In the genomic region with DNA sequence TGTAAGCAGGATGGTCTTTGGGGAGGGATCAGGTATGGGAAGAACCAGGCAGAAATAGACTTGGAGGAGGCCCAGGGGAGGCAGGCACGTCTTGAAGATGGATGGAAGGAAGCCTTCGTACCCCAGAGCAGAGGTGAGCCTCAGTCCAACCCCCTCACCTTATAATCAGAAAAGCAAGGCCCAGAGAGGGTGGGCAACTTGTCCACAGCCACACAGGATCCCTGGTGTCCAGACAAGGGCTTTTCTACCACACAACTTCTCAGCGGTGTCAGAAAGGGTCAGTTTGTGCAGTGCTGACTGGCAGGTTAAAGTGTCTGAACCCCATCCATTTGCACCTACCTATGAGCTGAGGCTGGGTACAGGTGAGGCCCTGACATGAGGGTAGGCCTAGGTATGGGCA, we compare ENCODE assay signal across 33 cellular contexts. TPM values are rescaled to one million over a fixed set of nuclear protein-coding genes. Genes with fewer than 3 reads are reported as not detected.
A peak's percentile ranks its signal among the peaks of the same experiment; 100 is the strongest.
DNase-seq lines count a peak whose midpoint lies in the region; ATAC-seq and TF ChIP-seq lines count a peak whose summit lies in the region.
"Had no signal": no experiment of that assay in that cellular context is flagged by ENCODE, and none has a peak within 500 bp of the region (broad histone marks: within the 10 kb centered on the region; RNA-seq: fewer than 3 reads in every experiment).

No MANE protein-coding gene starts in this region.

- TF ChIP-seq CTCF in RWPE2 (IDR thresholded peaks at IDR 0.05; ENCODE audit: poor library complexity, severe bottlenecking) (no peak), endothelial cell (IDR thresholded peaks at IDR 0.05; ENCODE audit: unreplicated experiment) (no peak), neural crest cell (conservative IDR thresholded peaks at IDR 0.05) (no peak)
- no peak for TF ChIP-seq CTCF in CD4-positive, alpha-beta T cell (IDR thresholded peaks at IDR 0.05)

- intact Hi-C loops in CD4-positive, alpha-beta T cell (cut with DNase I, micrococcal nuclease) = no loop called here

- CTCF ChIA-PET in CD4-positive, alpha-beta T cell (lab: Charles Lee) = interaction anchor here (1.4 kb wide), 1 partner anchor 16 kb away, joined by 4 read pairs; no protein-coding TSS in a partner anchor

- ATAC-seq in RWPE2 (ENCODE audit: low read depth) (no peak), GM18502 (IDR thresholded peaks at IDR 0.05; ENCODE audit: poor library complexity, unreplicated experiment) (no peak)
- ATAC-seq in activated naive CD8-positive, alpha-beta T cell treated with anti-CD3 and anti-CD28 coated beads, Interleukin-2, amount 50 U/mL, for 24 hours = no peak
- ATAC-seq in CD4-positive, alpha-beta T cell (ENCODE audit: poor library complexity) = no peak
- ATAC-seq: activated CD8-positive, alpha-beta T cell treated with anti-CD3 and anti-CD28 coated beads for 36 hours; activated T-helper 17 cell treated with anti-CD3 and anti-CD28 coated beads, Interleukin-2, amount 50 U/mL, for 72 hours; left ventricle myocardium superior; naive thymus-derived CD8-positive, alpha-beta T cell; right lobe of liver; stimulated activated naive B cell treated with anti-CD40 and anti-IgM and Interleukin-4, amounts not matched to agents 10 μg/mL and 1 μg/mL and 100 μg/mL, for 72 hours had no signal

- peaks cover 52% of the 10 kb centered on the region for H3K36me3 Mint-ChIP-seq in endothelial cell (ENCODE audit: low read depth, unreplicated experiment)
- peaks cover 12% of the 10 kb centered on the region for H3K36me3 Mint-ChIP-seq in neural crest cell (ENCODE audit: low read depth)
- no peaks in the 10 kb centered on the region for H3K36me3 Mint-ChIP-seq in activated naive CD8-positive, alpha-beta T cell treated with anti-CD3 and anti-CD28 coated beads, Interleukin-2, amount 50 U/mL, for 24 hours (ENCODE audit: low read depth)
- H3K36me3 Mint-ChIP-seq in CD4-positive, alpha-beta T cell (ENCODE audit: low read depth) = no peaks in the 10 kb centered on the region
- H3K36me3 Mint-ChIP-seq: activated naive CD4-positive, alpha-beta T cell treated with anti-CD3 and anti-CD28 coated beads, Interleukin-2, amount 50 U/mL, for 24 hours; naive thymus-derived CD8-positive, alpha-beta T cell; stimulated activated naive B cell treated with anti-CD40 and anti-IgM and Interleukin-4, amounts not matched to agents 10 μg/mL and 1 μg/mL and 100 μg/mL, for 72 hours had no signal

- H3K9me3 Mint-ChIP-seq in endothelial cell (ENCODE audit: unreplicated experiment) (no peaks in the 10 kb centered on the region), neural crest cell (no peaks in the 10 kb centered on the region)
- no peaks in the 10 kb centered on the region for H3K9me3 Mint-ChIP-seq in activated naive CD8-positive, alpha-beta T cell treated with anti-CD3 and anti-CD28 coated beads, Interleukin-2, amount 50 U/mL, for 24 hours
- no peaks in the 10 kb centered on the region for H3K9me3 Mint-ChIP-seq in CD4-positive, alpha-beta T cell
- H3K9me3 Mint-ChIP-seq: activated CD8-positive, alpha-beta T cell treated with anti-CD3 and anti-CD28 coated beads for 36 hours; activated naive CD4-positive, alpha-beta T cell treated with anti-CD3 and anti-CD28 coated beads, Interleukin-2, amount 50 U/mL, for 24 hours; activated T-helper 17 cell treated with anti-CD3 and anti-CD28 coated beads, Interleukin-2, amount 50 U/mL, for 72 hours; naive thymus-derived CD8-positive, alpha-beta T cell; stimulated activated naive B cell treated with anti-CD40 and anti-IgM and Interleukin-4, amounts not matched to agents 10 μg/mL and 1 μg/mL and 100 μg/mL, for 72 hours had no signal

- H3K27ac ChIP-seq in RWPE2 (ENCODE audit: poor library complexity, severe bottlenecking) = no peak overlapping the region
- peak overlapping the region; percentile 66 for H3K27ac ChIP-seq in temporal lobe (ENCODE audit: low read depth, low read length)
- no peak overlapping the region for H3K27ac ChIP-seq in CD4-positive, alpha-beta T cell (ENCODE audit: low read depth, low read length)
- H3K27ac ChIP-seq: C4-2B, right lobe of liver, SK-N-MC, testis, vagina had no signal

- H3K4me1 ChIP-seq in RWPE2 (ENCODE audit: insufficient read depth, poor library complexity, severe bottlenecking) = no peaks in the 10 kb centered on the region
- H3K4me1 ChIP-seq: right lobe of liver, testis, vagina had no signal

- H3K4me3 Mint-ChIP-seq in endothelial cell (ENCODE audit: unreplicated experiment) (peak overlapping the region; percentile 43), neural crest cell (peak overlapping the region; percentile 71)
- no peak overlapping the region for H3K4me3 Mint-ChIP-seq in activated naive CD8-positive, alpha-beta T cell treated with anti-CD3 and anti-CD28 coated beads, Interleukin-2, amount 50 U/mL, for 24 hours
- no peak overlapping the region for H3K4me3 Mint-ChIP-seq in CD4-positive, alpha-beta T cell
- H3K4me3 Mint-ChIP-seq: activated CD8-positive, alpha-beta T cell treated with anti-CD3 and anti-CD28 coated beads for 36 hours; activated naive CD4-positive, alpha-beta T cell treated with anti-CD3 and anti-CD28 coated beads, Interleukin-2, amount 50 U/mL, for 24 hours; activated T-helper 17 cell treated with anti-CD3 and anti-CD28 coated beads, Interleukin-2, amount 50 U/mL, for 72 hours; naive thymus-derived CD8-positive, alpha-beta T cell; stimulated activated naive B cell treated with anti-CD40 and anti-IgM and Interleukin-4, amounts not matched to agents 10 μg/mL and 1 μg/mL and 100 μg/mL, for 72 hours had no signal

- H3K27me3 Mint-ChIP-seq in endothelial cell (ENCODE audit: unreplicated experiment) (peaks cover 11% of the 10 kb centered on the region), neural crest cell (ENCODE audit: low read depth) (no peaks in the 10 kb centered on the region)
- H3K27me3 Mint-ChIP-seq in activated naive CD8-positive, alpha-beta T cell treated with anti-CD3 and anti-CD28 coated beads, Interleukin-2, amount 50 U/mL, for 24 hours = peaks cover 7% of the 10 kb centered on the region
- H3K27me3 Mint-ChIP-seq in CD4-positive, alpha-beta T cell = peaks cover 28% of the 10 kb centered on the region

- H3K4me3 ChIP-seq in RWPE2 (ENCODE audit: severe bottlenecking) = no peak overlapping the region
- H3K4me3 ChIP-seq: MG63, right lobe of liver, SK-N-MC, testis, vagina had no signal

- no peaks in the 10 kb centered on the region for H3K36me3 ChIP-seq in RWPE2 (ENCODE audit: low read depth)
- H3K36me3 ChIP-seq: MG63, right lobe of liver, vagina had no signal

- H3K27ac Mint-ChIP-seq in endothelial cell (ENCODE audit: unreplicated experiment) (peak overlapping the region; percentile 99), neural crest cell (ENCODE audit: unreplicated experiment) (peak overlapping the region; percentile 65)
- no peak overlapping the region for H3K27ac Mint-ChIP-seq in activated naive CD8-positive, alpha-beta T cell treated with anti-CD3 and anti-CD28 coated beads, Interleukin-2, amount 50 U/mL, for 24 hours
- H3K27ac Mint-ChIP-seq in CD4-positive, alpha-beta T cell = no peak overlapping the region
- H3K27ac Mint-ChIP-seq: activated CD8-positive, alpha-beta T cell treated with anti-CD3 and anti-CD28 coated beads for 36 hours; activated naive CD4-positive, alpha-beta T cell treated with anti-CD3 and anti-CD28 coated beads, Interleukin-2, amount 50 U/mL, for 24 hours; activated T-helper 17 cell treated with anti-CD3 and anti-CD28 coated beads, Interleukin-2, amount 50 U/mL, for 72 hours; naive thymus-derived CD8-positive, alpha-beta T cell; stimulated activated naive B cell treated with anti-CD40 and anti-IgM and Interleukin-4, amounts not matched to agents 10 μg/mL and 1 μg/mL and 100 μg/mL, for 72 hours had no signal

- no peaks in the 10 kb centered on the region for H3K9me3 ChIP-seq in RWPE2 (ENCODE audit: severe bottlenecking)
- H3K9me3 ChIP-seq in CD4-positive, alpha-beta T cell (ENCODE audit: control insufficient read depth, low read length) = no peaks in the 10 kb centered on the region
- H3K9me3 ChIP-seq: MG63, right lobe of liver, testis, vagina had no signal

- DNase-seq in RWPE2 (ENCODE audit: low spot score) (peak; percentile 33), endothelial cell (ENCODE audit: low spot score) (no peak), neural crest cell (ENCODE audit: low read depth, low spot score) (no peak), DMS79 treated with DMSO at 0.1 percent for 48 hours (lab: John Stamatoyannopoulos, UW) (no peak)
- DNase-seq in activated naive CD8-positive, alpha-beta T cell treated with anti-CD3 and anti-CD28 coated beads, Interleukin-2, amount 50 U/mL, for 24 hours = no peak
- no peak for DNase-seq in CD4-positive, alpha-beta T cell
- DNase-seq: activated CD4-positive, alpha-beta T cell treated with anti-CD3 and anti-CD28 coated beads for 1 hour; activated CD8-positive, alpha-beta T cell treated with anti-CD3 and anti-CD28 coated beads for 36 hours; aorta; Calu3; central memory CD4-positive, alpha-beta T cell; dermis blood vessel endothelial cell; left ventricle myocardium superior; MG63; naive thymus-derived CD8-positive, alpha-beta T cell; NCI-H2081; NCI-H2227 treated with DMSO at 0.1 percent for 48 hours; NCI-H748 treated with DMSO at 0.1 percent for 48 hours; RPMI8226; stimulated activated CD4-positive, alpha-beta T cell treated with anti-CD3 and anti-CD28 coated beads, Interleukin-4, amount 100 ng/mL, for 4 hours; stimulated activated naive B cell treated with anti-CD40 and anti-IgM and Interleukin-4, amounts not matched to agents 10 μg/mL and 1 μg/mL and 100 μg/mL, for 72 hours; testis had no signal

- H3K4me1 Mint-ChIP-seq in endothelial cell (ENCODE audit: unreplicated experiment) (peaks cover 87% of the 10 kb centered on the region), neural crest cell (peaks cover 76% of the 10 kb centered on the region)
- H3K4me1 Mint-ChIP-seq in activated naive CD8-positive, alpha-beta T cell treated with anti-CD3 and anti-CD28 coated beads, Interleukin-2, amount 50 U/mL, for 24 hours = no peaks in the 10 kb centered on the region
- H3K4me1 Mint-ChIP-seq in CD4-positive, alpha-beta T cell (ENCODE audit: low read depth) = no peaks in the 10 kb centered on the region
- H3K4me1 Mint-ChIP-seq: activated naive CD4-positive, alpha-beta T cell treated with anti-CD3 and anti-CD28 coated beads, Interleukin-2, amount 50 U/mL, for 24 hours; activated T-helper 17 cell treated with anti-CD3 and anti-CD28 coated beads, Interleukin-2, amount 50 U/mL, for 72 hours; stimulated activated naive B cell treated with anti-CD40 and anti-IgM and Interleukin-4, amounts not matched to agents 10 μg/mL and 1 μg/mL and 100 μg/mL, for 72 hours had no signal

- POLR2A ChIA-PET in CD4-positive, alpha-beta T cell (lab: Charles Lee) = no interaction called here

- peaks cover 11% of the 10 kb centered on the region for H3K27me3 ChIP-seq in RWPE2 (ENCODE audit: insufficient read depth, poor library complexity, severe bottlenecking)
- H3K27me3 ChIP-seq in CD4-positive, alpha-beta T cell (ENCODE audit: control insufficient read depth, insufficient read depth, low read length) = peaks cover 20% of the 10 kb centered on the region
- H3K27me3 ChIP-seq: right lobe of liver, testis, vagina had no signal

RNA-seq across cellular contexts. Expression of gene IGDCC3, which starts 8.7 kb away (rescaled TPM):
- total RNA-seq in endothelial cell (ENCODE audit: unreplicated experiment) (538 TPM), neural crest cell (298 and 300 TPM in 2 replicates), temporal lobe (9.8 TPM)
- not detected for total RNA-seq in CD4-positive, alpha-beta T cell
- total RNA-seq: activated CD8-positive, alpha-beta T cell treated with anti-CD3 and anti-CD28 coated beads for 36 hours; activated T-helper 17 cell treated with anti-CD3 and anti-CD28 coated beads, Interleukin-2, amount 50 U/mL, for 72 hours; aorta; Calu3; dermis blood vessel endothelial cell; endothelial cell of umbilical vein; fibroblast of lung; naive thymus-derived CD8-positive, alpha-beta T cell; right lobe of liver; T-helper 1 cell treated with Interleukin-12 subunit alpha and Interleukin-12 subunit beta and Interleukin-4 antibody, amounts not matched to agents 30 ng/mL and 1 ng/mL, for 36 hours had no signal

RNA-seq across cellular contexts. Expression of gene IGDCC4, which starts 53.6 kb away (rescaled TPM):
- total RNA-seq in endothelial cell (ENCODE audit: unreplicated experiment) = 4.2 TPM
- total RNA-seq in neural crest cell = 19.8 and 19.9 TPM in 2 replicates
- 11.3 TPM for total RNA-seq in temporal lobe
- total RNA-seq in CD4-positive, alpha-beta T cell = not detected

Comparison
In these comparisons a context has a peak if more than half of its experiments do, and no peak if none do; other contexts are left out.
1. H3K27ac Mint-ChIP-seq: peak in endothelial cell (single experiment) and neural crest cell (single experiment); none in activated naive CD8-positive, alpha-beta T cell treated with anti-CD3 and anti-CD28 coated beads, Interleukin-2, amount 50 U/mL, for 24 hours (single experiment) and CD4-positive, alpha-beta T cell (single experiment).
2. H3K4me3 Mint-ChIP-seq: peak in endothelial cell (single experiment) and neural crest cell (single experiment); none in activated naive CD8-positive, alpha-beta T cell treated with anti-CD3 and anti-CD28 coated beads, Interleukin-2, amount 50 U/mL, for 24 hours (single experiment) and CD4-positive, alpha-beta T cell (single experiment).
3. RNA of gene IGDCC3, which starts 8.7 kb away (total RNA-seq): 538 TPM in endothelial cell (single experiment) and 298 to 300 TPM in neural crest cell; 9.8 TPM in temporal lobe (single experiment) and not detected in CD4-positive, alpha-beta T cell; every median in the first group is over 10 times any median in the second.